ENCODE assay signal across 8 cellular contexts in genomic region chr10:47384148-47384921, GRCh38. TPM values are rescaled to one million over a fixed set of nuclear protein-coding genes. Genes with fewer than 3 reads are reported as not detected.
A peak's percentile ranks its signal among the peaks of the same experiment; 100 is the strongest.
DNase-seq lines count a peak whose midpoint lies in the region; ATAC-seq and TF ChIP-seq lines count a peak whose summit lies in the region.

TSS of gene ZNF488 (minus strand) at chr10:47384293. CDS start at chr10:47368829, 15,464 bp downstream.

- H3K4me1 Mint-ChIP-seq in activated naive CD8-positive, alpha-beta T cell (ENCODE audit: low read depth), result peaks cover 12% of the 10 kb centered on the region
- H3K4me1 Mint-ChIP-seq in osteocyte (ENCODE audit: unreplicated experiment), result peaks cover 12% of the 10 kb centered on the region

- H3K27me3 Mint-ChIP-seq in activated naive CD8-positive, alpha-beta T cell, result peaks cover 25% of the 10 kb centered on the region
- H3K27me3 Mint-ChIP-seq in osteocyte (ENCODE audit: unreplicated experiment), result peaks cover 13% of the 10 kb centered on the region

- H3K27me3 ChIP-seq in HAP-1 (ENCODE audit: low read depth), result peaks cover 4% of the 10 kb centered on the region
- no peaks in the 10 kb centered on the region for H3K27me3 ChIP-seq in MG63

- H3K9me3 Mint-ChIP-seq in activated naive CD8-positive, alpha-beta T cell (ENCODE audit: low read depth), result no peaks in the 10 kb centered on the region
- H3K9me3 Mint-ChIP-seq in osteocyte (ENCODE audit: unreplicated experiment), result no peaks in the 10 kb centered on the region

- H3K4me1 ChIP-seq in HAP-1, result no peaks in the 10 kb centered on the region

- intact Hi-C loops in head of caudate nucleus (cut with DNase I), result loop anchor here (5.0 kb wide), 1 partner anchor 1277 kb away; no protein-coding TSS in a partner anchor

- peak within 1 kb of the TSS; percentile 64 for H3K27ac Mint-ChIP-seq in activated naive CD8-positive, alpha-beta T cell
- H3K27ac Mint-ChIP-seq in osteocyte (ENCODE audit: unreplicated experiment), result peak within 1 kb of the TSS; percentile 3

- H3K9me3 ChIP-seq in HAP-1 (no peaks in the 10 kb centered on the region), MG63 (no peaks in the 10 kb centered on the region)

- DNase-seq in EL (peak; percentile 84), HAP-1 (ENCODE audit: low spot score in 2 of 2) (peak; percentile 58 to 85), MG63 (peak; percentile 84), head of caudate nucleus (peak; percentile 71 to 95 (median 91)), osteocyte (ENCODE audit: extremely low spot score, unreplicated experiment) (peak; percentile 90)

- peak within 1 kb of the TSS; percentile 69 for H3K27ac ChIP-seq in temporal lobe (ENCODE audit: low read depth, low read length)

- H3K4me3 Mint-ChIP-seq in activated naive CD8-positive, alpha-beta T cell, result peak within 1 kb of the TSS; percentile 94
- peak within 1 kb of the TSS; percentile 88 for H3K4me3 Mint-ChIP-seq in osteocyte (ENCODE audit: unreplicated experiment)

- H3K36me3 Mint-ChIP-seq in activated naive CD8-positive, alpha-beta T cell, result no peaks in the 10 kb centered on the region
- no peaks in the 10 kb centered on the region for H3K36me3 Mint-ChIP-seq in osteocyte (ENCODE audit: unreplicated experiment)

- H3K4me3 ChIP-seq in HAP-1 (peak within 1 kb of the TSS; percentile 49), MG63 (peak within 1 kb of the TSS; percentile 63)

- ATAC-seq in SK-N-SH treated with all-trans-retinoic acid at 6 μM for 48 hours, result peak; percentile 96

- TF ChIP-seq CTCF in osteocyte (IDR thresholded peaks at IDR 0.05), result no peak

- no peaks in the 10 kb centered on the region for H3K36me3 ChIP-seq in HAP-1 (replicated peaks)
- no peaks in the 10 kb centered on the region for H3K36me3 ChIP-seq in MG63

- in situ Hi-C loops in HAP-1 (cut with MboI; ENCODE audit: low sequenced_read_pairs), result loop anchor here (5.0 kb wide), 2 partner anchors 1102 to 1277 kb away; no protein-coding TSS in a partner anchor

TF ChIP-seq in SK-N-SH treated with all-trans-retinoic acid at 6 μM for 48 hours, 23 proteins besides CTCF, POLR2A, EP300 and RAD21:
- TF ChIP-seq ZFP3 (CRISPR knock-in tag; IDR thresholded peaks at IDR 0.05) (no peak), PATZ1 (CRISPR knock-in tag; IDR thresholded peaks at IDR 0.05; ENCODE audit: borderline replicate concordance) (no peak)

RNA-seq across cellular contexts. Expression of gene ZNF488, which starts in this region (rescaled TPM):
- 0.07 TPM in 1 of 2 replicates, not detected in the other for total RNA-seq in MG63 (2014; rRNA removed; shearing (Covaris generic); ENCODE audit: low replicate concordance)
- total RNA-seq in osteocyte (0.35 and 0.55 TPM in 2 replicates), temporal lobe (2.0 TPM)

Comparison
In these comparisons a context has a peak if more than half of its experiments do, and no peak if none do; other contexts are left out.
1. Peak in every context shown above with its lines: DNase-seq, ATAC-seq, H3K4me3 ChIP-seq and H3K27ac ChIP-seq.
2. Peak in DNase-seq and H3K4me3 ChIP-seq in MG63; RNA of the gene not detected or under 1 TPM.
3. Peak in DNase-seq in osteocyte; RNA of the gene not detected or under 1 TPM.